In genomic region chr20:23420943-23421925, GRCh38 we compare ENCODE assay signal across 8 cellular contexts. TPM values are rescaled to one million over a fixed set of nuclear protein-coding genes. Genes with fewer than 3 reads are reported as not detected.
DNase-seq lines count a peak whose midpoint lies in the region; ATAC-seq and TF ChIP-seq lines count a peak whose summit lies in the region.

Gene NAPB, minus strand, starts transcription at chr20:23421488. Its CDS starts 86 bp downstream, at chr20:23421402.

- H3K27me3 ChIP-seq in ascending aorta (no peaks in the 10 kb centered on the region), rectal smooth muscle tissue (ENCODE audit: control insufficient read depth, insufficient read depth, low read length) (no peaks in the 10 kb centered on the region), vagina (no peaks in the 10 kb centered on the region)

- no peaks in the 10 kb centered on the region for H3K36me3 ChIP-seq in ascending aorta
- no peaks in the 10 kb centered on the region for H3K36me3 ChIP-seq in rectal smooth muscle tissue (ENCODE audit: control insufficient read depth, insufficient read depth, low read length)
- H3K36me3 ChIP-seq in vagina: no peaks in the 10 kb centered on the region

- H3K4me1 ChIP-seq in ascending aorta (peaks cover 0 to 6% of the 10 kb centered on the region in 2 donors), rectal smooth muscle tissue (ENCODE audit: control insufficient read depth, insufficient read depth, low read length) (peaks cover 3% of the 10 kb centered on the region), vagina (peaks cover 34% of the 10 kb centered on the region)

- H3K9ac ChIP-seq in rectal smooth muscle tissue (ENCODE audit: low read length): peak within 1 kb of the TSS; percentile 80

- intact Hi-C loops in T-helper 2 cell treated with Interferon-gamma antibody and Interleukin-4, amounts not matched to agents 100 ng/mL and 5 ng/mL, for 36 hours (cut with micrococcal nuclease): loop anchor here (1.0 kb wide), 4 partner anchors 22 to 71 kb away; partner anchors contain the start of genes GZF1 and NXT1
- intact Hi-C loops in ascending aorta (cut with DNase I): loop anchor here (1.0 to 10.0 kb wide), 4 partner anchors 59 to 276 kb away; partner anchors contain the start of genes CST3 and GZF1
- intact Hi-C loops in vagina (cut with DNase I): loop anchor here (5.0 kb wide), 2 partner anchors 59 to 1971 kb away; partner anchors contain the start of genes ABHD12 and GZF1

- peak within 1 kb of the TSS; percentile 70 to 99 for H3K4me3 ChIP-seq in ascending aorta
- H3K4me3 ChIP-seq in rectal smooth muscle tissue (ENCODE audit: low read length): peak within 1 kb of the TSS; percentile 93
- H3K4me3 ChIP-seq in vagina: peak within 1 kb of the TSS; percentile 89 to 98

- peak; percentile 88 for ATAC-seq in GM18508 (IDR thresholded peaks at IDR 0.05; ENCODE audit: insufficient read depth, unreplicated experiment)
- ATAC-seq in HG02981 (IDR thresholded peaks at IDR 0.05; ENCODE audit: unreplicated experiment): peak; percentile 96

- H3K27ac ChIP-seq in ascending aorta: peak within 1 kb of the TSS; percentile 87 to 91
- peak within 1 kb of the TSS; percentile 83 for H3K27ac ChIP-seq in rectal smooth muscle tissue (ENCODE audit: low read depth, low read length)
- peak within 1 kb of the TSS; percentile 97 for H3K27ac ChIP-seq in vagina

- peak; percentile 93 to 97 for DNase-seq in NCI-H1930 (lab: John Stamatoyannopoulos, UW)
- DNase-seq in ascending aorta (ENCODE audit: low spot score in 2 of 2): peak; percentile 76 to 96
- peak; percentile 93 for DNase-seq in hepatic stellate cell (ENCODE audit: low spot score)
- peak in 1 of 2 donors; percentile 89 for DNase-seq in vagina (ENCODE audit: extremely low spot score in 2 of 2)

- H3K9me3 ChIP-seq in ascending aorta (no peaks in the 10 kb centered on the region), vagina (no peaks in the 10 kb centered on the region)

- peak; percentile 40 to 84 (median 44) for TF ChIP-seq CTCF in ascending aorta (IDR thresholded peaks at IDR 0.05)
- TF ChIP-seq CTCF in vagina (IDR thresholded peaks at IDR 0.05): peak in 1 of 3 experiments; percentile 78

- TF ChIP-seq POLR2A in vagina (IDR thresholded peaks at IDR 0.05): peak in 1 of 2 donors; percentile 85

RNA-seq across cellular contexts. Expression of gene NAPB, which starts in this region (rescaled TPM):
- total RNA-seq in T-helper 2 cell treated with Interferon-gamma antibody and Interleukin-4, amounts not matched to agents 100 ng/mL and 5 ng/mL, for 36 hours: 11.9 and 12.2 TPM in 2 replicates
- 0.75 TPM for total RNA-seq in ascending aorta
- 28.5 TPM for total RNA-seq in vagina

Comparison
In these comparisons a context has a peak if more than half of its experiments do, and no peak if none do; other contexts are left out.
1. Peak in DNase-seq, H3K4me3 ChIP-seq and H3K27ac ChIP-seq in ascending aorta; RNA of the gene not detected or under 1 TPM.